Comparison of ENCODE assay signal across 8 cellular contexts in genomic region chr11:75328426-75329277, GRCh38. TPM values are rescaled to one million over a fixed set of nuclear protein-coding genes. Genes with fewer than 3 reads are reported as not detected.
DNase-seq lines count a peak whose midpoint lies in the region; ATAC-seq and TF ChIP-seq lines count a peak whose summit lies in the region.

No MANE protein-coding gene starts in this region.

- TF ChIP-seq CTCF in HFFc6 (IDR thresholded peaks at IDR 0.05): peak; percentile 81
- TF ChIP-seq CTCF in activated CD8-positive, alpha-beta T cell treated with anti-CD3 and anti-CD28 coated beads for 36 hours (IDR thresholded peaks at IDR 0.05): no peak
- peak; percentile 78 for TF ChIP-seq CTCF in endodermal cell (conservative IDR thresholded peaks at IDR 0.05)

- H3K9me3 ChIP-seq in endodermal cell (ENCODE audit: control insufficient read depth, low read length): no peaks in the 10 kb centered on the region

- DNase-seq in DMS114 treated with DMSO at 0.1 percent for 48 hours (lab: John Stamatoyannopoulos, UW; ENCODE audit: unreplicated experiment) (peak; percentile 37), HFFc6 (peak; percentile 84), NCI-H526 (lab: John Stamatoyannopoulos, UW) (peak; percentile 91 to 96), endodermal cell (peak; percentile 91), midbrain (lab: John Stamatoyannopoulos, UW) (peak; percentile 79), superior temporal gyrus (ENCODE audit: extremely low spot score) (peak; percentile 90)
- peak; percentile 81 for DNase-seq in activated CD8-positive, alpha-beta T cell treated with anti-CD3 and anti-CD28 coated beads for 36 hours

- 0 out of 2 replicates have a peak, but pooled peaks cover 3% of the 10 kb centered on the region for H3K9me3 Mint-ChIP-seq in HFFc6
- no peaks in the 10 kb centered on the region for H3K9me3 Mint-ChIP-seq in activated CD8-positive, alpha-beta T cell treated with anti-CD3 and anti-CD28 coated beads for 36 hours
- H3K9me3 Mint-ChIP-seq in endodermal cell: peaks cover 2% of the 10 kb centered on the region

- no peak overlapping the region for H3K4me3 ChIP-seq in endodermal cell (ENCODE audit: low read length)

- intact Hi-C loops in activated CD8-positive, alpha-beta T cell treated with anti-CD3 and anti-CD28 coated beads for 36 hours (cut with micrococcal nuclease): loop anchor here (5.0 kb wide), 1 partner anchor 46 kb away; no protein-coding TSS in a partner anchor

- WGBS in endodermal cell (ENCODE audit: insufficient coverage in 1 of 2, insufficient read length in 1 of 2), 2 experiments: 58 to 64% methylated on average over 5 to 9 of the region's 9 CpGs

- peak; percentile 67 for ATAC-seq in activated CD8-positive, alpha-beta T cell treated with anti-CD3 and anti-CD28 coated beads for 36 hours
- no peak for ATAC-seq in HG03520 (IDR thresholded peaks at IDR 0.05; ENCODE audit: unreplicated experiment)

- H3K4me1 ChIP-seq in endodermal cell (ENCODE audit: control insufficient read depth, insufficient read depth, low read length): peaks cover 16% of the 10 kb centered on the region

- peaks cover 33% of the 10 kb centered on the region for H3K36me3 ChIP-seq in endodermal cell (ENCODE audit: control insufficient read depth, insufficient read depth, low read length)

- H3K4me1 Mint-ChIP-seq in HFFc6 (ENCODE audit: low read depth): peaks cover 50% of the 10 kb centered on the region
- H3K4me1 Mint-ChIP-seq in activated CD8-positive, alpha-beta T cell treated with anti-CD3 and anti-CD28 coated beads for 36 hours (ENCODE audit: low read depth): peaks cover 65% of the 10 kb centered on the region
- peaks cover 73% of the 10 kb centered on the region for H3K4me1 Mint-ChIP-seq in endodermal cell

- H3K27me3 Mint-ChIP-seq in HFFc6 (ENCODE audit: insufficient read depth) (peaks cover 1% of the 10 kb centered on the region; the same call in 1 of the 2 replicates), endodermal cell (ENCODE audit: insufficient read depth) (no peaks in the 10 kb centered on the region)
- no peaks in the 10 kb centered on the region for H3K27me3 Mint-ChIP-seq in activated CD8-positive, alpha-beta T cell treated with anti-CD3 and anti-CD28 coated beads for 36 hours

- CTCF ChIA-PET in activated CD8-positive, alpha-beta T cell treated with anti-CD3 and anti-CD28 coated beads for 36 hours (lab: Charles Lee): interaction anchor here (0.9 to 3.7 kb wide), 7 partner anchors 12 to 56 kb away, joined by 3 to 15 read pairs (median 4); no protein-coding TSS in a partner anchor

- H3K36me3 Mint-ChIP-seq in HFFc6 (ENCODE audit: low read depth) (peaks cover 10% of the 10 kb centered on the region; the same call in 1 of the 2 replicates), endodermal cell (ENCODE audit: low read depth) (peaks cover 9% of the 10 kb centered on the region)
- no peaks in the 10 kb centered on the region for H3K36me3 Mint-ChIP-seq in activated CD8-positive, alpha-beta T cell treated with anti-CD3 and anti-CD28 coated beads for 36 hours (ENCODE audit: low read depth)

- no peak overlapping the region for H3K27ac ChIP-seq in endodermal cell (ENCODE audit: low read depth, low read length)

- H3K4me3 Mint-ChIP-seq in HFFc6 (no peak overlapping the region), endodermal cell (no peak overlapping the region)
- no peak overlapping the region for H3K4me3 Mint-ChIP-seq in activated CD8-positive, alpha-beta T cell treated with anti-CD3 and anti-CD28 coated beads for 36 hours

- H3K27ac Mint-ChIP-seq in HFFc6 (peak overlapping the region; percentile 64), endodermal cell (peak overlapping the region; percentile 100)
- H3K27ac Mint-ChIP-seq in activated CD8-positive, alpha-beta T cell treated with anti-CD3 and anti-CD28 coated beads for 36 hours: peak overlapping the region; percentile 18

- H3K9ac ChIP-seq in endodermal cell (ENCODE audit: extremely low read depth, low read length, poor library complexity, severe bottlenecking): no peak overlapping the region

- POLR2A ChIA-PET in activated CD8-positive, alpha-beta T cell treated with anti-CD3 and anti-CD28 coated beads for 36 hours (lab: Charles Lee): interaction anchor here (0.6 to 2.3 kb wide), 2 partner anchors 22 to 80 kb away, joined by 3 to 8 read pairs; partner anchors contain the start of gene ARRB1

- H3K27me3 ChIP-seq in endodermal cell (ENCODE audit: control insufficient read depth, insufficient read depth, low read length, poor library complexity, severe bottlenecking): no peaks in the 10 kb centered on the region

RNA-seq across cellular contexts. Expression of gene ARRB1, which starts 22.8 kb away (rescaled TPM):
- total RNA-seq in HFFc6 (2021; fragmentation: NEBNext Ultra II Directional; extraction: Animal tissue kit (Norgen Biotek cat#: 25700)): 10 to 100 TPM; 10.8 to 14.4 (median 11.2) TPM
- total RNA-seq in activated CD8-positive, alpha-beta T cell treated with anti-CD3 and anti-CD28 coated beads for 36 hours: 10 to 100 TPM; 16.2 to 18.8 TPM
- 100 to 1,000 TPM in 1 of 2 donors, 10 to 100 TPM in 1; 41.7 to 128 TPM for total RNA-seq in endodermal cell
- 19.7 TPM for polyA plus RNA-seq in endodermal cell (2013, experiment 1 of 2)
- polyA plus RNA-seq in endodermal cell (2013, experiment 2 of 2): 23.1 TPM

Comparison
In these comparisons a context has a peak if more than half of its experiments do, and no peak if none do; other contexts are left out.
1. DNase-seq: peak in every context shown above with its lines; median percentile 94 in NCI-H526; 91 in endodermal cell; 90 in superior temporal gyrus; 84 in HFFc6; 81 in activated CD8-positive, alpha-beta T cell treated with anti-CD3 and anti-CD28 coated beads for 36 hours; 79 in midbrain; 37 in DMS114 treated with DMSO at 0.1 percent for 48 hours.
2. H3K27ac Mint-ChIP-seq: peak in every context shown above with its lines; median percentile 100 in endodermal cell; 64 in HFFc6; 18 in activated CD8-positive, alpha-beta T cell treated with anti-CD3 and anti-CD28 coated beads for 36 hours.